ENCODE assay signal across 27 cellular contexts in genomic region chr5:39475055-39475454, GRCh38. TPM values are rescaled to one million over a fixed set of nuclear protein-coding genes. Genes with fewer than 3 reads are reported as not detected.
DNase-seq lines count a peak whose midpoint lies in the region; FAIRE-seq and TF ChIP-seq lines count a peak whose summit lies in the region.
"Had no signal": no experiment of that assay in that cellular context is flagged by ENCODE, and none has a peak within 500 bp of the region (broad histone marks: within the 10 kb centered on the region; RNA-seq: fewer than 3 reads in every experiment).

No MANE protein-coding gene starts in this region.

- H3K27me3 ChIP-seq in adipocyte (replicated peaks; ENCODE audit: control insufficient read depth, insufficient read depth, low read length), result no peaks in the 10 kb centered on the region
- H3K27me3 ChIP-seq: colonic mucosa, pancreas had no signal

- no peaks in the 10 kb centered on the region for H3K36me3 ChIP-seq in adipocyte (ENCODE audit: control insufficient read depth, insufficient read depth, low read length, severe bottlenecking)
- H3K36me3 ChIP-seq: colonic mucosa, pancreas, thoracic aorta had no signal

- intact Hi-C loops in CD14-positive monocyte (cut with micrococcal nuclease), result loop anchor here in 1 of 2 donors (10.0 kb wide), 1 partner anchor 70 kb away; no protein-coding TSS in a partner anchor

- H3K36me3 Mint-ChIP-seq in osteocyte (ENCODE audit: unreplicated experiment), result no peaks in the 10 kb centered on the region
- no peaks in the 10 kb centered on the region for H3K36me3 Mint-ChIP-seq in CD14-positive monocyte

- DNase-seq in H54 (ENCODE audit: insufficient read length, low spot score), result no peak
- no peak for DNase-seq in adipocyte (ENCODE audit: low read depth)
- DNase-seq in fibroblast of the aortic adventitia (ENCODE audit: low read depth), result peak; percentile 71
- no peak for DNase-seq in osteocyte (ENCODE audit: extremely low spot score, unreplicated experiment)
- no peak for DNase-seq in activated CD8-positive, alpha-beta memory T cell treated with anti-CD3 and anti-CD28 coated beads for 24 hours
- DNase-seq in CD14-positive monocyte (ENCODE audit: low spot score), result no peak
- no peak for DNase-seq in NCI-H510A (lab: John Stamatoyannopoulos, UW)
- DNase-seq in NCI-H82 treated with DMSO at 0.1 percent for 48 hours (lab: John Stamatoyannopoulos, UW; ENCODE audit: unreplicated experiment), result no peak
- DNase-seq: activated CD4-positive, alpha-beta T cell treated with anti-CD3 and anti-CD28 coated beads for 1 hour; activated CD8-positive, alpha-beta T cell treated with anti-CD3 and anti-CD28 coated beads for 36 hours; activated naive CD4-positive, alpha-beta T cell treated with anti-CD3 and anti-CD28 coated beads, Interleukin-2, amount 50 U/mL, for 16 hours; colonic mucosa; effector memory CD8-positive, alpha-beta T cell; foreskin melanocyte; NCI-H1092; NCI-H187; NCI-H2171 treated with DMSO at 0.1 percent for 48 hours; NCI-H510A treated with DMSO at 0.1 percent for 48 hours; nephron progenitor cell; pancreas; SHP77 treated with DMSO at 0.1 percent for 48 hours; stimulated activated CD4-positive, alpha-beta T cell treated with anti-CD3 and anti-CD28 coated beads, Interleukin-1b, Interleukin-23, amount 100 ng/mL, for 48 hours; stimulated activated naive CD4-positive, alpha-beta T cell treated with Interleukin-2 at 50 U/mL for 16 hours had no signal

- TF ChIP-seq CTCF in fibroblast of the aortic adventitia (IDR thresholded peaks at IDR 0.05; ENCODE audit: insufficient read depth, low read length) (no peak), osteocyte (IDR thresholded peaks at IDR 0.05) (no peak), CD14-positive monocyte (IDR thresholded peaks at IDR 0.05) (no peak)

- no peaks in the 10 kb centered on the region for H3K27me3 Mint-ChIP-seq in osteocyte (ENCODE audit: unreplicated experiment)
- no peaks in the 10 kb centered on the region for H3K27me3 Mint-ChIP-seq in CD14-positive monocyte (ENCODE audit: low read depth in 3 of 3)

- TF ChIP-seq POLR2A in H54 (IDR thresholded peaks at IDR 0.05; ENCODE audit: low read depth, low read length), result no peak

- peak overlapping the region; percentile 55 for H3K9ac ChIP-seq in adipocyte (ENCODE audit: low read length)

- H3K4me1 Mint-ChIP-seq in osteocyte (ENCODE audit: unreplicated experiment), result peaks cover 68% of the 10 kb centered on the region
- H3K4me1 Mint-ChIP-seq in CD14-positive monocyte, result peaks cover 24% of the 10 kb centered on the region
- H3K4me1 Mint-ChIP-seq: nephron progenitor cell had no signal

- H3K4me3 ChIP-seq in adipocyte (ENCODE audit: low read length) (no peak overlapping the region), fibroblast of the aortic adventitia (ENCODE audit: low read depth, low read length) (no peak overlapping the region)
- H3K4me3 ChIP-seq: colonic mucosa, pancreas, thoracic aorta had no signal

- H3K4me1 ChIP-seq in adipocyte (ENCODE audit: control insufficient read depth, insufficient read depth, low read length), result peaks cover 45% of the 10 kb centered on the region
- H3K4me1 ChIP-seq: colonic mucosa had no signal

- FAIRE-seq in H54 (lab: Jason Lieb, UNC), result peak; percentile 48
- FAIRE-seq: G401.6, pancreas had no signal

- H3K27ac Mint-ChIP-seq in osteocyte (ENCODE audit: unreplicated experiment) (peak overlapping the region; percentile 94), CD14-positive monocyte (no peak overlapping the region)
- H3K27ac Mint-ChIP-seq: activated CD8-positive, alpha-beta T cell treated with anti-CD3 and anti-CD28 coated beads for 36 hours; activated T-helper 2 cell treated with anti-CD3 and anti-CD28 coated beads, Interferon-gamma antibody, Interleukin-2, Interleukin-4, amounts not matched to agents 10 μg/mL and 5 μg/mL and 100 μg/mL, durations not matched to agents 14 hours and 24 hours and 36 hours; effector memory CD8-positive, alpha-beta T cell; nephron progenitor cell; T-helper 2 cell treated with Interferon-gamma antibody and Interleukin-4, amounts not matched to agents 5 μg/mL and 100 μg/mL, for 36 hours had no signal

- H3K4me3 Mint-ChIP-seq in osteocyte (ENCODE audit: unreplicated experiment) (no peak overlapping the region), CD14-positive monocyte (no peak overlapping the region)
- H3K4me3 Mint-ChIP-seq: activated CD8-positive, alpha-beta T cell treated with anti-CD3 and anti-CD28 coated beads for 36 hours; effector memory CD8-positive, alpha-beta T cell; nephron progenitor cell; T-helper 2 cell treated with Interferon-gamma antibody and Interleukin-4, amounts not matched to agents 5 μg/mL and 100 μg/mL, for 36 hours had no signal

- H3K9me3 Mint-ChIP-seq in osteocyte (ENCODE audit: unreplicated experiment), result peaks cover 4% of the 10 kb centered on the region
- no peaks in the 10 kb centered on the region for H3K9me3 Mint-ChIP-seq in CD14-positive monocyte
- H3K9me3 Mint-ChIP-seq: activated CD8-positive, alpha-beta T cell treated with anti-CD3 and anti-CD28 coated beads for 36 hours; activated T-helper 2 cell treated with anti-CD3 and anti-CD28 coated beads, Interferon-gamma antibody, Interleukin-2, Interleukin-4, amounts not matched to agents 10 μg/mL and 5 μg/mL and 100 μg/mL, durations not matched to agents 14 hours and 24 hours and 36 hours; effector memory CD8-positive, alpha-beta T cell; nephron progenitor cell; T-helper 2 cell treated with Interferon-gamma antibody and Interleukin-4, amounts not matched to agents 5 μg/mL and 100 μg/mL, for 36 hours had no signal

- no peaks in the 10 kb centered on the region for H3K9me3 ChIP-seq in adipocyte (ENCODE audit: control insufficient read depth, low read length)
- H3K9me3 ChIP-seq: colonic mucosa, pancreas, thoracic aorta had no signal

RNA-seq across cellular contexts. Expression of gene DAB2, which starts 50.3 kb away (rescaled TPM):
- total RNA-seq in fibroblast of the aortic adventitia (ENCODE audit: low replicate concordance) (217 and 1,070 TPM in 2 replicates), osteocyte (186 and 195 TPM in 2 replicates)
- polyA plus RNA-seq in CD14-positive monocyte, result 1 to 10 TPM in 1 of 2 donors, under 1 TPM in 1; 0.98 to 3.0 TPM
- total RNA-seq: activated T-helper 2 cell treated with anti-CD3 and anti-CD28 coated beads, Interferon-gamma antibody, Interleukin-2, Interleukin-4, amounts not matched to agents 10 μg/mL and 5 μg/mL and 100 μg/mL, durations not matched to agents 14 hours and 24 hours and 36 hours had no signal
